ENCODE assay signal across 12 cellular contexts in the genomic region with DNA sequence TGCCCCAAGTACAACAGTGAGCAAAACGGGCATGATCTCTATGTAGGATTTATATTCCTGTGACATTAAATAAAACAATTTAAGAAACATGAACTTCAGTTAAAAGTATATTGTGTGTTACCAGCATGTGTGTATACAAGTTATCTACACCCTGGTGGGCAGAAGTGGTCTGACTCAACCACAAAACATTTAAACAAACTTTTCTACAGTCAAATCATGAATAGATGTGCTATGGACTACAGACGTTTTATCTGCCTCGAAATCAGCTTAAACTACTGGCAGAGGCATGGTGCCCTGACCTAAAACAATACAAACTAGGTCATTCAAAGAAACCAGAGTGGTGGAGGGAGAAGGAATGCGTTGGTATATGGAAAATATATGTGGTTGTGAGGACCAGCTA. TPM values are rescaled to one million over a fixed set of nuclear protein-coding genes. Genes with fewer than 3 reads are reported as not detected.
DNase-seq lines count a peak whose midpoint lies in the region; ATAC-seq and TF ChIP-seq lines count a peak whose summit lies in the region.
"Had no signal": no experiment of that assay in that cellular context is flagged by ENCODE, and none has a peak within 500 bp of the region (broad histone marks: within the 10 kb centered on the region; RNA-seq: fewer than 3 reads in every experiment).

No MANE protein-coding gene starts in this region.

- H3K36me3 ChIP-seq in BLaER1 treated with 17β-estradiol and CSF1 and Interleukin-3, amounts not matched to agents 10 nM and 100 nM: no peaks in the 10 kb centered on the region
- H3K36me3 ChIP-seq in HEK293 (ENCODE audit: control insufficient read depth in 2 of 2, insufficient read depth in 1 of 2, low read length in 2 of 2): no peaks in the 10 kb centered on the region
- H3K36me3 ChIP-seq in tibial nerve: no peaks in the 10 kb centered on the region
- H3K36me3 ChIP-seq: uterus had no signal

- TF ChIP-seq EP300 in tibial nerve (IDR thresholded peaks at IDR 0.05): no peak

- H3K27ac ChIP-seq in BLaER1 treated with 17β-estradiol and CSF1 and Interleukin-3, amounts not matched to agents 10 nM and 100 nM: no peak overlapping the region
- H3K27ac ChIP-seq in HEK293 (ENCODE audit: extremely low read depth, low read depth, low read length) (peak overlapping the region; percentile 42), substantia nigra (ENCODE audit: low read depth, low read length, poor library complexity, severe bottlenecking) (no peak overlapping the region), tibial nerve (peak overlapping the region in 2 of 4 donors; percentile 41 to 56)
- H3K27ac ChIP-seq: foreskin keratinocyte had no signal

- peaks cover 48% of the 10 kb centered on the region for H3K4me1 Mint-ChIP-seq in activated T-helper 2 cell treated with anti-CD3 and anti-CD28 coated beads, Interferon-gamma antibody, Interleukin-2, Interleukin-4, amounts not matched to agents 10 μg/mL and 5 μg/mL and 100 μg/mL, durations not matched to agents 14 hours and 24 hours and 36 hours (ENCODE audit: low read depth)
- peaks cover 17% of the 10 kb centered on the region for H3K4me1 Mint-ChIP-seq in memory B cell

- peak overlapping the region in 6 of 11 experiments; percentile 5 to 33 (median 8); a peak in 2 of 22 replicates for H3K4me2 ChIP-seq in BLaER1 treated with 17β-estradiol and CSF1 and Interleukin-3, amounts not matched to agents 10 nM and 100 nM

- TF ChIP-seq POLR2A in tibial nerve (IDR thresholded peaks at IDR 0.05): no peak

- TF ChIP-seq CTCF in HEK293 (tag by site-specific recombination; IDR thresholded peaks at IDR 0.05) (no peak), tibial nerve (IDR thresholded peaks at IDR 0.05) (no peak)

- peaks cover 0 to 2% (median 0%) of the 10 kb centered on the region in 11 experiments; a peak in 2 of 22 replicates for H4K20me1 ChIP-seq in BLaER1 treated with 17β-estradiol and CSF1 and Interleukin-3, amounts not matched to agents 10 nM and 100 nM

- peaks cover 3% of the 10 kb centered on the region for H3K36me3 Mint-ChIP-seq in activated T-helper 2 cell treated with anti-CD3 and anti-CD28 coated beads, Interferon-gamma antibody, Interleukin-2, Interleukin-4, amounts not matched to agents 10 μg/mL and 5 μg/mL and 100 μg/mL, durations not matched to agents 14 hours and 24 hours and 36 hours (ENCODE audit: low read depth)
- H3K36me3 Mint-ChIP-seq in memory B cell: no peaks in the 10 kb centered on the region

- no peaks in the 10 kb centered on the region for H3K27me3 ChIP-seq in BLaER1 treated with 17β-estradiol and CSF1 and Interleukin-3, amounts not matched to agents 10 nM and 100 nM
- H3K27me3 ChIP-seq in tibial nerve: no peaks in the 10 kb centered on the region
- H3K27me3 ChIP-seq: foreskin keratinocyte, uterus had no signal

- ATAC-seq in memory B cell (ENCODE audit: low read depth): no peak
- ATAC-seq: foreskin keratinocyte had no signal

- H3K9me3 Mint-ChIP-seq in activated T-helper 2 cell treated with anti-CD3 and anti-CD28 coated beads, Interferon-gamma antibody, Interleukin-2, Interleukin-4, amounts not matched to agents 10 μg/mL and 5 μg/mL and 100 μg/mL, durations not matched to agents 14 hours and 24 hours and 36 hours: no peaks in the 10 kb centered on the region
- no peaks in the 10 kb centered on the region for H3K9me3 Mint-ChIP-seq in memory B cell

- H3K27me3 Mint-ChIP-seq in activated T-helper 2 cell treated with anti-CD3 and anti-CD28 coated beads, Interferon-gamma antibody, Interleukin-2, Interleukin-4, amounts not matched to agents 10 μg/mL and 5 μg/mL and 100 μg/mL, durations not matched to agents 14 hours and 24 hours and 36 hours (ENCODE audit: low read depth): no peaks in the 10 kb centered on the region
- no peaks in the 10 kb centered on the region for H3K27me3 Mint-ChIP-seq in memory B cell

- H3K27ac Mint-ChIP-seq in activated T-helper 2 cell treated with anti-CD3 and anti-CD28 coated beads, Interferon-gamma antibody, Interleukin-2, Interleukin-4, amounts not matched to agents 10 μg/mL and 5 μg/mL and 100 μg/mL, durations not matched to agents 14 hours and 24 hours and 36 hours: peak overlapping the region; percentile 93
- H3K27ac Mint-ChIP-seq in memory B cell: peak overlapping the region; percentile 87

- no peaks in the 10 kb centered on the region for H3K9me3 ChIP-seq in BLaER1 treated with 17β-estradiol and CSF1 and Interleukin-3, amounts not matched to agents 10 nM and 100 nM (replicated peaks in 1 of 11)
- H3K9me3 ChIP-seq in HEK293 (ENCODE audit: control insufficient read depth, insufficient read depth, low read depth, low read length) (no peaks in the 10 kb centered on the region), tibial nerve (no peaks in the 10 kb centered on the region)
- H3K9me3 ChIP-seq: uterus had no signal

- POLR2A ChIA-PET in HEK293 (lab: Yijun Ruan, JAX): interaction anchor here (1.3 kb wide), 2 partner anchors 32 to 66 kb away, joined by 3 to 4 read pairs; no protein-coding TSS in a partner anchor

- 35 to 42% methylated on average over 4 of the region's 4 CpGs for WGBS in tibial nerve, 2 donors

- intact Hi-C loops in activated T-helper 2 cell treated with anti-CD3 and anti-CD28 coated beads, Interferon-gamma antibody, Interleukin-2, Interleukin-4, amounts not matched to agents 10 μg/mL and 5 μg/mL and 100 μg/mL, durations not matched to agents 14 hours and 24 hours and 36 hours (cut with micrococcal nuclease): loop anchor here (1.0 to 5.0 kb wide), 3 partner anchors 8 to 558 kb away; a partner anchor contains a TSS

- no peak for DNase-seq in activated T-helper 2 cell treated with anti-CD3 and anti-CD28 coated beads, Interferon-gamma antibody, Interleukin-2, Interleukin-4, amounts not matched to agents 10 μg/mL and 5 μg/mL and 100 μg/mL, durations not matched to agents 14 hours and 24 hours and 36 hours (ENCODE audit: low spot score)
- DNase-seq in memory B cell (ENCODE audit: low spot score in 2 of 2): no peak
- DNase-seq in substantia nigra (lab: John Stamatoyannopoulos, UW): no peak
- DNase-seq in middle frontal gyrus (ENCODE audit: extremely low spot score, low spot score): no peak
- DNase-seq in inferior parietal cortex (ENCODE audit: extremely low spot score): no peak
- DNase-seq in tibial nerve (ENCODE audit: low spot score in 2 of 2): no peak
- DNase-seq: activated naive CD4-positive, alpha-beta T cell; SW 1271; uterus had no signal

- no peak overlapping the region for H3K4me3 ChIP-seq in BLaER1 treated with 17β-estradiol and CSF1 and Interleukin-3, amounts not matched to agents 10 nM and 100 nM
- no peak overlapping the region for H3K4me3 ChIP-seq in HEK293 (ENCODE audit: low read depth, low read length)
- H3K4me3 ChIP-seq in tibial nerve: no peak overlapping the region
- H3K4me3 ChIP-seq: uterus had no signal

- no peak overlapping the region for H3K9ac ChIP-seq in BLaER1 treated with 17β-estradiol and CSF1 and Interleukin-3, amounts not matched to agents 10 nM and 100 nM

- H3K4me3 Mint-ChIP-seq in activated T-helper 2 cell treated with anti-CD3 and anti-CD28 coated beads, Interferon-gamma antibody, Interleukin-2, Interleukin-4, amounts not matched to agents 10 μg/mL and 5 μg/mL and 100 μg/mL, durations not matched to agents 14 hours and 24 hours and 36 hours (ENCODE audit: low read depth): peak overlapping the region; percentile 34
- peak overlapping the region; percentile 28 for H3K4me3 Mint-ChIP-seq in memory B cell

- H3K4me1 ChIP-seq in BLaER1 treated with 17β-estradiol and CSF1 and Interleukin-3, amounts not matched to agents 10 nM and 100 nM: peaks cover 36 to 62% (median 51%) of the 10 kb centered on the region in 10 experiments
- H3K4me1 ChIP-seq in HEK293 (ENCODE audit: control insufficient read depth, insufficient read depth, low read length): peaks cover 17% of the 10 kb centered on the region
- peaks cover 0 to 61% (median 10%) of the 10 kb centered on the region in 4 donors for H3K4me1 ChIP-seq in tibial nerve

- CTCF ChIA-PET in HEK293 (lab: Yijun Ruan, JAX): interaction anchor here (0.6 to 6.7 kb wide), 5 partner anchors 11 to 52 kb away, joined by 3 to 57 read pairs (median 5); no protein-coding TSS in a partner anchor

TF ChIP-seq in HEK293, 187 proteins besides CTCF, POLR2A, EP300 and RAD21 (continues in another document):
- TF ChIP-seq ZNF629 (tag by site-specific recombination; IDR thresholded peaks at IDR 0.05) (peak; percentile 36; the same call in 1 of the 2 replicates), ZNF843 (tag by site-specific recombination; IDR thresholded peaks at IDR 0.05) (peak; percentile 47; the same call in 1 of the 2 replicates), ZNF555 (tag by site-specific recombination; conservative IDR thresholded peaks at IDR 0.05) (no peak), FEZF1 (tag by site-specific recombination; IDR thresholded peaks at IDR 0.05) (peak; percentile 16; the same call in 1 of the 2 replicates), ZNF423 (tag by site-specific recombination; IDR thresholded peaks at IDR 0.05) (no peak), ZIC2 (tag by site-specific recombination; IDR thresholded peaks at IDR 0.05) (peak; percentile 53; the same call in 1 of the 2 replicates), ZBTB17 (tag by site-specific recombination; IDR thresholded peaks at IDR 0.05) (0 out of 2 replicates have a peak, but pooled peaks have one; percentile 24)
- TF ChIP-seq, protein P1, sequence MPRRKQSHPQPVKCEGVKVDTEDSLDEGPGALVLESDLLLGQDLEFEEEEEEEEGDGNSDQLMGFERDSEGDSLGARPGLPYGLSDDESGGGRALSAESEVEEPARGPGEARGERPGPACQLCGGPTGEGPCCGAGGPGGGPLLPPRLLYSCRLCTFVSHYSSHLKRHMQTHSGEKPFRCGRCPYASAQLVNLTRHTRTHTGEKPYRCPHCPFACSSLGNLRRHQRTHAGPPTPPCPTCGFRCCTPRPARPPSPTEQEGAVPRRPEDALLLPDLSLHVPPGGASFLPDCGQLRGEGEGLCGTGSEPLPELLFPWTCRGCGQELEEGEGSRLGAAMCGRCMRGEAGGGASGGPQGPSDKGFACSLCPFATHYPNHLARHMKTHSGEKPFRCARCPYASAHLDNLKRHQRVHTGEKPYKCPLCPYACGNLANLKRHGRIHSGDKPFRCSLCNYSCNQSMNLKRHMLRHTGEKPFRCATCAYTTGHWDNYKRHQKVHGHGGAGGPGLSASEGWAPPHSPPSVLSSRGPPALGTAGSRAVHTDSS (tag by site-specific recombination; IDR thresholded peaks at IDR 0.05): no peak

RNA-seq across cellular contexts. Expression of a gene that starts 3.6 kb away (rescaled TPM):
- 11.1 and 12.2 TPM in 2 replicates for total RNA-seq in activated T-helper 2 cell treated with anti-CD3 and anti-CD28 coated beads, Interferon-gamma antibody, Interleukin-2, Interleukin-4, amounts not matched to agents 10 μg/mL and 5 μg/mL and 100 μg/mL, durations not matched to agents 14 hours and 24 hours and 36 hours
- total RNA-seq in tibial nerve: 10 to 100 TPM; 11.0 to 17.7 (median 13.8) TPM

RNA-seq across cellular contexts. Expression of a gene that starts 3.8 kb away (rescaled TPM):
- total RNA-seq in activated T-helper 2 cell treated with anti-CD3 and anti-CD28 coated beads, Interferon-gamma antibody, Interleukin-2, Interleukin-4, amounts not matched to agents 10 μg/mL and 5 μg/mL and 100 μg/mL, durations not matched to agents 14 hours and 24 hours and 36 hours: 52.2 and 54.0 TPM in 2 replicates
- 10 to 100 TPM in 3 of 4 donors, 1 to 10 TPM in 1; 7.2 to 26.4 (median 11.3) TPM for total RNA-seq in tibial nerve

RNA-seq across cellular contexts. Expression of a gene that starts 33.1 kb away (rescaled TPM):
- 18.0 and 19.9 TPM in 2 replicates for total RNA-seq in activated T-helper 2 cell treated with anti-CD3 and anti-CD28 coated beads, Interferon-gamma antibody, Interleukin-2, Interleukin-4, amounts not matched to agents 10 μg/mL and 5 μg/mL and 100 μg/mL, durations not matched to agents 14 hours and 24 hours and 36 hours
- total RNA-seq in tibial nerve: 100 to 1,000 TPM in 3 of 4 donors, 10 to 100 TPM in 1; 89.4 to 191 (median 158) TPM
